ENCODE assay signal across 8 cellular contexts in genomic region chr2:10835052-10835970, GRCh38. TPM values are rescaled to one million over a fixed set of nuclear protein-coding genes. Genes with fewer than 3 reads are reported as not detected.
DNase-seq lines count a peak whose midpoint lies in the region; ATAC-seq and TF ChIP-seq lines count a peak whose summit lies in the region.

No MANE protein-coding gene starts in this region.

- no peaks in the 10 kb centered on the region for H3F3A ChIP-seq in smooth muscle cell (ENCODE audit: low read depth)

- H3K9me3 Mint-ChIP-seq in CD14-positive monocyte: peaks cover 0 to 4% (median 1%) of the 10 kb centered on the region in 7 donors

- H2AFZ ChIP-seq in smooth muscle cell (ENCODE audit: low read depth): no peak overlapping the region

- no peak overlapping the region for H3K9ac ChIP-seq in smooth muscle cell (ENCODE audit: low read depth)

- intact Hi-C loops in CD14-positive monocyte (cut with micrococcal nuclease) (loop anchor here (5.0 to 10.0 kb wide), 2 partner anchors 62 to 609 kb away; no protein-coding TSS in a partner anchor), left ventricle myocardium superior (cut with micrococcal nuclease) (loop anchor here (5.0 kb wide), 1 partner anchor 287 kb away; no protein-coding TSS in a partner anchor)

- H3K27ac ChIP-seq in SJCRH30: no peak overlapping the region
- no peak overlapping the region for H3K27ac ChIP-seq in smooth muscle cell (ENCODE audit: low read depth)

- H3K27me3 Mint-ChIP-seq in CD14-positive monocyte (ENCODE audit: low read depth in 3 of 3): peaks cover 22 to 55% (median 34%) of the 10 kb centered on the region in 3 donors

- H3K4me2 ChIP-seq in smooth muscle cell: no peak overlapping the region

- 46% methylated on average over 47 of the region's 48 CpGs for WGBS in smooth muscle cell (ENCODE audit: low lambda C conversion rate)

- TF ChIP-seq CTCF in CD14-positive monocyte (IDR thresholded peaks at IDR 0.05) (peak; percentile 95), smooth muscle cell (IDR thresholded peaks at IDR 0.05; ENCODE audit: borderline replicate concordance, insufficient read depth, poor library complexity, severe bottlenecking) (peak; percentile 88)

- H4K20me1 ChIP-seq in smooth muscle cell (ENCODE audit: low read depth): no peaks in the 10 kb centered on the region

- peaks cover 7% of the 10 kb centered on the region for H3K4me1 Mint-ChIP-seq in CD14-positive monocyte

- no peak overlapping the region for H3K4me3 Mint-ChIP-seq in CD14-positive monocyte

- H3K9me3 ChIP-seq in SJCRH30 (replicated peaks): no peaks in the 10 kb centered on the region
- no peaks in the 10 kb centered on the region for H3K9me3 ChIP-seq in smooth muscle cell (replicated peaks; ENCODE audit: low read depth)

- DNase-seq in CD14-positive monocyte (ENCODE audit: low spot score) (peak; percentile 74), HUDEP-2 (lab: John Stamatoyannopoulos, UW; ENCODE audit: unreplicated experiment in 76 of 76) (peak in 52 of 76 experiments; percentile 3 to 69 (median 40)), SJCRH30 (peak; percentile 73 to 78), left ventricle myocardium superior (peak; percentile 88), smooth muscle cell (lab: John Stamatoyannopoulos, UW; ENCODE audit: unreplicated experiment) (peak; percentile 26), epidermal melanocyte (ENCODE audit: insufficient read length, low spot score) (no peak)
- peak; percentile 81 for DNase-seq in activated naive CD4-positive, alpha-beta T cell treated with Interleukin-2 at 50 U/mL for 16 hours

- no peaks in the 10 kb centered on the region for H3K36me3 Mint-ChIP-seq in CD14-positive monocyte

- H3K4me1 ChIP-seq in SJCRH30 (peaks cover 9% of the 10 kb centered on the region), smooth muscle cell (ENCODE audit: low read depth) (no peaks in the 10 kb centered on the region)

- no peak overlapping the region for H3K27ac Mint-ChIP-seq in CD14-positive monocyte

- H3K4me3 ChIP-seq in SJCRH30 (no peak overlapping the region), smooth muscle cell (no peak overlapping the region)

- ATAC-seq in GM19438 (IDR thresholded peaks at IDR 0.05; ENCODE audit: low read depth, unreplicated experiment) (peak; percentile 75), left ventricle myocardium superior (peak; percentile 84)

- H3K79me2 ChIP-seq in smooth muscle cell (ENCODE audit: low read depth): no peaks in the 10 kb centered on the region

- H3K36me3 ChIP-seq in SJCRH30 (no peaks in the 10 kb centered on the region), smooth muscle cell (ENCODE audit: low read depth) (no peaks in the 10 kb centered on the region)

- peaks cover 16% of the 10 kb centered on the region; the same call in 1 of the 2 replicates for H3K27me3 ChIP-seq in SJCRH30
- peaks cover 5% of the 10 kb centered on the region for H3K27me3 ChIP-seq in smooth muscle cell (ENCODE audit: low read depth)

RNA-seq across cellular contexts. Expression of gene PDIA6, which starts 22.7 kb away (rescaled TPM):
- polyA plus RNA-seq in CD14-positive monocyte (100 to 1,000 TPM; 166 to 187 TPM), smooth muscle cell (509 and 671 TPM in 2 replicates)
- total RNA-seq in SJCRH30 (2014; rRNA removed; shearing (Covaris generic)): 269 and 274 TPM in 2 replicates
- total RNA-seq in left ventricle myocardium superior (119 TPM), smooth muscle cell (360 and 470 TPM in 2 replicates)
